Comparison of ENCODE assay signal across 8 cellular contexts in the genomic region with DNA sequence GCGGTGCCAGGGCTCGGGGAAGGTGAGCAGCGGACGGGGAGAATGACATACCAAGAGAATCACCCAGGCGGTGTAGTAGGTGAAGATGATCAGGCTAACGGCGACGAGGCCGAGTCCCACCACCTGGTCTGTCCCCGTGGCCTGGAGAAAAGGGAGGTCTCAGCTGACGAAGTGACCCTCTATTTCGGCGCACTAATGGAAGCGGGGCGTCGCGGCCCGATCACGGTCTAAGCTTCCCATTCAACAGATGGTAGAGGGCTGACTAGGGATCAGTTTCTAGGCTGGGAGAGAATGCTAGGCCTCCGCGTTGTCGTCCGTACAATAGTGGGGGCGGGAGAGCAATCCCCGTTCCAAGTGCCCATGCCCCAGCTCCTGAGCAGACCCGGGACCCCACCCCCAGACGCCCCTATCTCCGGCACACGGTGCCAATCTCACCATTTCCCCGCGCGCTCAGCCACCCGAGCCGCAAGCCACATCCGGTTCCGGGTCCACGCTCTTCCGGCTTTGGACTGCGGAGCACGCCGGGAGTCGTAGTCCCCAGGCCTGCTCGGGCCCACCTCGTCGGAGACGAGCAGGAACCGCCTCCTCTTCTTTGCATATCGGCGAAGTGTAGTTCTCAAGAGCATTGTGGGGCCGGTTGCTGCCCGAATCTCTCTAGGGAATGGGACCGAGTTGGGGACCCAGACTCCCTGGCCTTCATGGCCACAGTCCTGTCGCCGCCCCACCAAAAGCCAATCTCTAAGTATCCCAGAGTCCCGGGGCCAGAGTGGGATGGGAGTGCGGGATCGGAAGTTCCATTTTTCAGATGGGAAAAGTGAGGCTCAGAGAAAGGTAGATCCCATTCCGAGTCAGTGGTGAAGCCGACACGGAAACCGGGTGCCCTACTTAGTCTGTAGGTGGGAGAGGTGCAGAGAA. TPM values are rescaled to one million over a fixed set of nuclear protein-coding genes. Genes with fewer than 3 reads are reported as not detected.
DNase-seq lines count a peak whose midpoint lies in the region; ATAC-seq and TF ChIP-seq lines count a peak whose summit lies in the region.

A gene with protein sequence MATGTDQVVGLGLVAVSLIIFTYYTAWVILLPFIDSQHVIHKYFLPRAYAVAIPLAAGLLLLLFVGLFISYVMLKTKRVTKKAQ (minus strand): TSS at position 472 of the 915 bp plus-strand sequence. CDS start 34 bp downstream, at position 438.

- no peaks in the 10 kb centered on the region for H3K27me3 Mint-ChIP-seq in type B pancreatic cell

- H3K27ac ChIP-seq in adipose tissue (ENCODE audit: low read depth, low read length): no peak within 1 kb of the TSS

- 5 to 6% (median 6%) methylated on average over 57 to 61 of the region's 61 CpGs for WGBS in adipose tissue, 3 donors

- peak; percentile 87 for ATAC-seq in HG02571 (IDR thresholded peaks at IDR 0.05; ENCODE audit: unreplicated experiment)
- peak; percentile 92 for ATAC-seq in left cardiac atrium

- H3K4me3 Mint-ChIP-seq in type B pancreatic cell: peak within 1 kb of the TSS; percentile 94

- peak; percentile 95 for DNase-seq in GM10248 (ENCODE audit: extremely low spot score)
- DNase-seq in NCI-H1048 (lab: John Stamatoyannopoulos, UW): peak; percentile 70
- peak; percentile 70 to 91 (median 80) for DNase-seq in T-helper 1 cell
- DNase-seq in left cardiac atrium: peak; percentile 88
- DNase-seq in posterior cingulate gyrus: peak; percentile 62 to 97 (median 80)
- no peak for DNase-seq in type B pancreatic cell (ENCODE audit: extremely low spot score, unreplicated experiment)

- CTCF ChIA-PET in GM10248 (lab: Yijun Ruan, JAX): interaction anchor here (0.9 to 25.1 kb wide), 4 partner anchors 22 to 203 kb away, joined by 3 to 615 read pairs (median 4); a partner anchor contains a TSS

- peaks cover 31% of the 10 kb centered on the region for H3K4me1 Mint-ChIP-seq in type B pancreatic cell (ENCODE audit: unreplicated experiment)

- H3K36me3 Mint-ChIP-seq in type B pancreatic cell: peaks cover 10% of the 10 kb centered on the region

- intact Hi-C loops in left cardiac atrium (cut with DNase I) (no loop called here), posterior cingulate gyrus (cut with DNase I) (no loop called here)

- peak within 1 kb of the TSS; percentile 79 for H3K27ac Mint-ChIP-seq in type B pancreatic cell

- POLR2A ChIA-PET in GM10248 (lab: Yijun Ruan, JAX): no interaction called here

- no peak for TF ChIP-seq CTCF in GM10248 (IDR thresholded peaks at IDR 0.05; ENCODE audit: control extremely low read depth, extremely low read depth, low read depth, missing control alignments)
- no peak for TF ChIP-seq CTCF in type B pancreatic cell (conservative IDR thresholded peaks at IDR 0.05)

- H3K9me3 Mint-ChIP-seq in type B pancreatic cell: no peaks in the 10 kb centered on the region

RNA-seq across cellular contexts. Expression of the gene that starts here (rescaled TPM):
- 10 to 100 TPM; 26.9 to 40.5 (median 30.2) TPM for polyA plus RNA-seq in adipose tissue
- total RNA-seq in left cardiac atrium (10 to 100 TPM; 14.7 to 18.3 TPM), type B pancreatic cell (ENCODE audit: low replicate concordance) (41.6 and 56.3 TPM in 2 replicates)
